In genomic region chr6:167182913-167183314, GRCh38 we compare ENCODE assay signal across 9 cellular contexts. TPM values are rescaled to one million over a fixed set of nuclear protein-coding genes. Genes with fewer than 3 reads are reported as not detected.
A peak's percentile ranks its signal among the peaks of the same experiment; 100 is the strongest.
DNase-seq lines count a peak whose midpoint lies in the region; ATAC-seq, FAIRE-seq and TF ChIP-seq lines count a peak whose summit lies in the region.
"Not testable (repeated sequence)": the region's sequence is repeated elsewhere in the genome, so short reads cannot be mapped to it uniquely, and the experiment has no call there.
"Had no signal": no experiment of that assay in that cellular context is flagged by ENCODE, and none has a peak within 500 bp of the region (broad histone marks: within the 10 kb centered on the region; RNA-seq: fewer than 3 reads in every experiment).

No MANE protein-coding gene starts in this region.

- CTCF ChIA-PET in A549 (lab: Yijun Ruan, JAX) = not testable (repeated sequence)
- CTCF ChIA-PET in HEK293 (lab: Yijun Ruan, JAX) = interaction anchor here (1.2 kb wide), 1 partner anchor 107 kb away, joined by 3 read pairs; no protein-coding TSS in a partner anchor

- H3K79me2 ChIP-seq in osteoblast (ENCODE audit: insufficient read depth, low read length) = not testable (repeated sequence)

- not testable (repeated sequence) for H3K36me3 ChIP-seq in HEK293 (ENCODE audit: control insufficient read depth in 2 of 2, insufficient read depth in 1 of 2, low read length in 2 of 2); RWPE2 (ENCODE audit: low read depth); osteoblast (ENCODE audit: insufficient read depth, low read length)

- not testable (repeated sequence) for H3K4me3 ChIP-seq in A549; HEK293 (ENCODE audit: low read depth, low read length); RWPE2 (ENCODE audit: severe bottlenecking); cardiac fibroblast (replicated peaks in 1 of 2; ENCODE audit: low read depth in 2 of 2, low read length in 2 of 2); osteoblast (ENCODE audit: insufficient read depth, low read length)

- 1% methylated on average over 4 of the region's 8 CpGs for WGBS in A549 (ENCODE audit: missing lambda C conversion rate)

- not testable (repeated sequence) for H3K27me3 ChIP-seq in RWPE2 (ENCODE audit: insufficient read depth, poor library complexity, severe bottlenecking); osteoblast (ENCODE audit: insufficient read depth, low read length)

- not testable (repeated sequence) for TF ChIP-seq EP300 in A549 (IDR thresholded peaks at IDR 0.05)

- H3K4me1 ChIP-seq in A549; HEK293 (ENCODE audit: control insufficient read depth, insufficient read depth, low read length); RWPE2 (ENCODE audit: insufficient read depth, poor library complexity, severe bottlenecking); osteoblast (ENCODE audit: insufficient read depth, low read length): not testable (repeated sequence)

- not testable (repeated sequence) for H4K20me1 ChIP-seq in osteoblast (ENCODE audit: insufficient read depth, low read length)

- DNase-seq in A549 (ENCODE audit: low read depth in 1 of 2, low spot score in 1 of 2); RWPE2 (ENCODE audit: low spot score); cardiac fibroblast (ENCODE audit: low read depth in 2 of 2); osteoblast (ENCODE audit: insufficient read length, low spot score, missing footprints): not testable (repeated sequence)

- H3K27ac ChIP-seq in A549; HEK293 (ENCODE audit: extremely low read depth, low read depth, low read length); RWPE2 (ENCODE audit: poor library complexity, severe bottlenecking); osteoblast (ENCODE audit: low read depth, low read length): not testable (repeated sequence)

- not testable (repeated sequence) for H3K9me3 ChIP-seq in A549; HEK293 (ENCODE audit: control insufficient read depth, insufficient read depth, low read depth, low read length); RWPE2 (ENCODE audit: severe bottlenecking); osteoblast (ENCODE audit: low read depth, low read length)

- not testable (repeated sequence) for TF ChIP-seq CTCF in A549 (IDR thresholded peaks at IDR 0.05); HEK293 (tag by site-specific recombination; IDR thresholded peaks at IDR 0.05)
- TF ChIP-seq CTCF in RWPE2 (IDR thresholded peaks at IDR 0.05; ENCODE audit: poor library complexity, severe bottlenecking) = peak; percentile 37
- peak; percentile 4 for TF ChIP-seq CTCF in cardiac fibroblast (IDR thresholded peaks at IDR 0.05; ENCODE audit: low read depth, low read length)
- peak; percentile 26 for TF ChIP-seq CTCF in osteoblast (IDR thresholded peaks at IDR 0.05; ENCODE audit: extremely low read depth, low read depth, low read length)

- FAIRE-seq in A549 (lab: Jason Lieb, UNC) (peak; percentile 76), islet of Langerhans (lab: Jason Lieb, UNC) (peak; percentile 97)

- not testable (repeated sequence) for H2AFZ ChIP-seq in osteoblast (ENCODE audit: low read length)

- TF ChIP-seq POLR2A in A549 (IDR thresholded peaks at IDR 0.05; ENCODE audit: low read length) = not testable (repeated sequence)

- POLR2A ChIA-PET in A549 (lab: Yijun Ruan, JAX); HEK293 (lab: Yijun Ruan, JAX): not testable (repeated sequence)

- 0 out of 5 replicates have a peak, but pooled peaks have one; percentile 3 to 18 for TF ChIP-seq RAD21 in A549 (conservative IDR thresholded peaks at IDR 0.05 in 1 of 2, IDR thresholded peaks at IDR 0.05 in 1 of 2)

- H3K4me2 ChIP-seq in A549; osteoblast (ENCODE audit: insufficient read depth, low read length): not testable (repeated sequence)

- peak; percentile 86 to 93; a peak in 5 of 6 replicates for ATAC-seq in A549
- ATAC-seq in GM19035 (IDR thresholded peaks at IDR 0.05; ENCODE audit: unreplicated experiment) = peak; percentile 70
- ATAC-seq in HG03175 (IDR thresholded peaks at IDR 0.05; ENCODE audit: unreplicated experiment) = peak; percentile 64
- peak; percentile 82 for ATAC-seq in RWPE2 (ENCODE audit: low read depth)

TF ChIP-seq in HEK293, 187 proteins besides CTCF, POLR2A, EP300 and RAD21:
- peak; percentile 29 for TF ChIP-seq ZNF654 (tag by site-specific recombination; IDR thresholded peaks at IDR 0.05; ENCODE audit: low read depth)

RNA-seq across cellular contexts. Expression of gene GPR31, which starts 25.1 kb away (rescaled TPM):
- not detected in 2 replicates for polyA plus RNA-seq in A549 (2011; rRNA removed)
- not detected in 2 replicates for polyA plus RNA-seq in A549 (2012; cell fraction: cytosol; rRNA removed)
- not detected in 2 replicates for polyA plus RNA-seq in A549 (2012; cell fraction: nucleus; rRNA removed)
- polyA plus RNA-seq in A549 (2017; fragmentation: RNase III; extraction: RNeasy Plus Mini Kit Qiagen cat#74134 plus additional on column Dnase treatment) = not detected in 3 replicates
- polyA minus RNA-seq in A549 (2011; rRNA and poly(A)+ RNA removed) = not detected in 2 replicates
- not detected in 2 replicates for total RNA-seq in osteoblast
- polyA plus RNA-seq: IgD-negative memory B cell had no signal
